9 cellular contexts compared by ENCODE assay signal in the genomic region with DNA sequence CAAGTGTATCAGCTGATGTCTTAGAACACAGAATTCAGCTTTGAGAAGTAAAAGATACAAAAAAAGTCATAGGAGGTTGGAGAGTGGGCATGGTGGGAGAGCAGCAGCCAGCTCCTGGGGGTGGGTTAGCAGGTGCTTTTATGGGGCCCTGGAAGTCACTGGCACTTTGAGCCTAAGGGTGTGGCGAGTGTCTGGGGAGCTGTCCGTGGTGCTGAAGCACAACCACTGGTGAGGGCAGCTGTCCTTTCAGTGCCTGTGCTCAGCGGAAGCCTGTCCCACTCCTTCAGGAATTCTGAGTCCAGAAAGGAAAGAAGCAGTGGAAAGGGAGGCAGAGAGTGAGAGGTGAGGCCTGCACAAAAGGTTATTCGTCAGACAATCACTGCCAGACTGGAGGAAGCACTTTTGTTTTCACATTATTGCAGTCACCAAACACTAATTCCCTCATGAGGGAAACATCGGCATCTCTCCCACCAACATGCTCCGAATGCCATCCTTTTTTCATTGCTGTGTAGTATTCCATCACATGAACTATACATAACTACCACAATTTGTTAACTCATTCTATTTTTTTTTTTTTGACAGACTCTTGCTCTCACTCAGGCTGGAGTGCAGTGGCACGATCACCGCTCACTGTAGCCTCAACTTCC. TPM values are rescaled to one million over a fixed set of nuclear protein-coding genes. Genes with fewer than 3 reads are reported as not detected.
DNase-seq lines count a peak whose midpoint lies in the region; ATAC-seq and TF ChIP-seq lines count a peak whose summit lies in the region.
"Had no signal": no experiment of that assay in that cellular context is flagged by ENCODE, and none has a peak within 500 bp of the region (broad histone marks: within the 10 kb centered on the region; RNA-seq: fewer than 3 reads in every experiment).

No MANE protein-coding gene starts in this region.

- POLR2A ChIA-PET in A673 (lab: Charles Lee; ENCODE audit: low non-redundant PET) = interaction anchor here (0.5 kb wide), 1 partner anchor 373 kb away, joined by 13 read pairs; no protein-coding TSS in a partner anchor

- H4K91ac ChIP-seq in neuronal stem cell (ENCODE audit: low read depth, low read length, poor library complexity) = no peak overlapping the region

- no peak overlapping the region for H4K8ac ChIP-seq in neuronal stem cell (ENCODE audit: low read depth, low read length)

- peaks cover 6% of the 10 kb centered on the region for H3K27me3 Mint-ChIP-seq in endothelial cell (ENCODE audit: unreplicated experiment)

- WGBS in neuronal stem cell (ENCODE audit: extremely low coverage in 2 of 2, insufficient read length in 2 of 2, insufficient replicate concordance in 1 of 2), 2 donors = no CpG with 5 or more reads among the region's 8 CpGs

- H3K4me1 ChIP-seq in A673 (ENCODE audit: insufficient read depth, low read length, poor library complexity, severe bottlenecking) = no peaks in the 10 kb centered on the region
- H3K4me1 ChIP-seq in neuronal stem cell (ENCODE audit: control insufficient read depth in 2 of 2, insufficient read depth in 1 of 2, low read depth in 1 of 2, low read length in 2 of 2) = peaks cover 0 to 12% of the 10 kb centered on the region in 2 donors
- H3K4me1 ChIP-seq: parathyroid adenoma had no signal

- H3K9me3 ChIP-seq in A673 (ENCODE audit: low read depth, low read length, poor library complexity, severe bottlenecking) (no peaks in the 10 kb centered on the region), neuronal stem cell (replicated peaks in 1 of 2; ENCODE audit: control insufficient read depth in 2 of 2, insufficient read depth in 1 of 2, low read depth in 1 of 2, low read length in 2 of 2) (no peaks in the 10 kb centered on the region)

- no peak overlapping the region for H3K4me2 ChIP-seq in neuronal stem cell (ENCODE audit: insufficient read depth, low read length, poor library complexity, severe bottlenecking)

- CTCF ChIA-PET in A673 (lab: Charles Lee) = no interaction called here

- H2BK5ac ChIP-seq in neuronal stem cell (ENCODE audit: low read length) = no peak overlapping the region

- no peak overlapping the region for H3K4ac ChIP-seq in neuronal stem cell (ENCODE audit: low read length)

- DNase-seq in A673 (ENCODE audit: low spot score) = peak; percentile 58
- DNase-seq in HuH-7 (ENCODE audit: low spot score) = peak; percentile 79
- peak; percentile 17 to 26 for DNase-seq in activated CD4-positive, alpha-beta T cell treated with anti-CD3 and anti-CD28 coated beads, Interleukin-2, amount 50 U/mL, for 24 hours (ENCODE audit: low read depth in 1 of 2, low spot score in 1 of 2)
- peak; percentile 74 for DNase-seq in endothelial cell (ENCODE audit: low spot score)
- DNase-seq in neuronal stem cell (ENCODE audit: low spot score) = peak; percentile 85
- DNase-seq in NCI-H510A (lab: John Stamatoyannopoulos, UW) = no peak
- DNase-seq in NCI-H748 treated with DMSO at 0.1 percent for 48 hours (lab: John Stamatoyannopoulos, UW) = no peak

- H2AK5ac ChIP-seq in neuronal stem cell (ENCODE audit: low read depth, low read length) = no peak overlapping the region

- no peak for ATAC-seq in GM19455 (IDR thresholded peaks at IDR 0.05; ENCODE audit: unreplicated experiment)

- H3K27ac ChIP-seq in A673 (ENCODE audit: low read depth, low read length, poor library complexity, severe bottlenecking) (no peak overlapping the region), neuronal stem cell (replicated peaks; ENCODE audit: low read length) (no peak overlapping the region)
- H3K27ac ChIP-seq: parathyroid adenoma had no signal

- no peak overlapping the region for H2BK12ac ChIP-seq in neuronal stem cell (ENCODE audit: low read length)

- H3K36me3 ChIP-seq in A673 (ENCODE audit: insufficient read depth, low read length, poor library complexity, severe bottlenecking) = no peaks in the 10 kb centered on the region
- H3K36me3 ChIP-seq in neuronal stem cell (replicated peaks in 1 of 2; ENCODE audit: control insufficient read depth in 2 of 2, insufficient read depth in 2 of 2, low read length in 2 of 2) = no peaks in the 10 kb centered on the region

- no peak overlapping the region for H2BK120ac ChIP-seq in neuronal stem cell (ENCODE audit: low read depth, low read length)

- no peaks in the 10 kb centered on the region for H3K36me3 Mint-ChIP-seq in endothelial cell (ENCODE audit: low read depth, unreplicated experiment)

- H3K79me1 ChIP-seq in neuronal stem cell (ENCODE audit: low read depth, low read length) = no peaks in the 10 kb centered on the region

- TF ChIP-seq CTCF in A673 (conservative IDR thresholded peaks at IDR 0.05; ENCODE audit: low read depth, low read length) (no peak), endothelial cell (IDR thresholded peaks at IDR 0.05; ENCODE audit: unreplicated experiment) (no peak)

- no peak overlapping the region for H3K14ac ChIP-seq in neuronal stem cell (ENCODE audit: low read length)

- H3K23ac ChIP-seq in neuronal stem cell (ENCODE audit: low read depth, low read length, poor library complexity) = no peak overlapping the region

- H3K9me3 Mint-ChIP-seq in endothelial cell (ENCODE audit: unreplicated experiment) = no peaks in the 10 kb centered on the region

- no peak overlapping the region for H3K9ac ChIP-seq in neuronal stem cell (ENCODE audit: low read depth, low read length, poor library complexity)
- H3K9ac ChIP-seq: parathyroid adenoma had no signal

- H3K27me3 ChIP-seq in A673 (replicated peaks; ENCODE audit: insufficient read depth, low read depth, low read length, poor library complexity) = peaks cover 41% of the 10 kb centered on the region
- peaks cover 0 to 18% (median 2%) of the 10 kb centered on the region in 3 experiments for H3K27me3 ChIP-seq in neuronal stem cell (ENCODE audit: control insufficient read depth in 3 of 3, insufficient read depth in 3 of 3, low read depth in 1 of 3, low read length in 3 of 3)

- H2BK15ac ChIP-seq in neuronal stem cell (ENCODE audit: low read length) = no peak overlapping the region

- intact Hi-C loops in A673 (cut with micrococcal nuclease; ENCODE audit: unreplicated experiment) = no loop called here

- no peak overlapping the region for H3K4me3 Mint-ChIP-seq in endothelial cell (ENCODE audit: unreplicated experiment)

- BruUV-seq in A673 (replicated peaks; lab: Mats Ljungman, UMichigan) = no TSS peak

- H3K4me1 Mint-ChIP-seq in endothelial cell (ENCODE audit: unreplicated experiment) = peaks cover 5% of the 10 kb centered on the region

- no peak overlapping the region for H3K18ac ChIP-seq in neuronal stem cell (ENCODE audit: low read length)

- no peak overlapping the region for H3K27ac Mint-ChIP-seq in endothelial cell (ENCODE audit: unreplicated experiment)

- no peak overlapping the region for H2AFZ ChIP-seq in neuronal stem cell (ENCODE audit: low read length)
- H2AFZ ChIP-seq: parathyroid adenoma had no signal

- H3K4me3 ChIP-seq in A673 (ENCODE audit: low read depth, low read length, poor library complexity, severe bottlenecking) (no peak overlapping the region), neuronal stem cell (ENCODE audit: low read length in 2 of 2) (no peak overlapping the region)

RNA-seq across cellular contexts. Expression of gene RAPGEF1, which starts 59.4 kb away (rescaled TPM):
- 56.4 and 61.5 TPM in 2 replicates for total RNA-seq in A673 (2021)
- total RNA-seq in endothelial cell (ENCODE audit: unreplicated experiment) = 226 TPM
- 34.5 TPM for polyA plus RNA-seq in neuronal stem cell (2013, experiment 1 of 2)
- polyA plus RNA-seq in neuronal stem cell (2013, experiment 2 of 2) = 33.7 TPM

Comparison
In these comparisons a context has a peak if more than half of its experiments do, and no peak if none do; other contexts are left out.
1. DNase-seq: peak in A673 (single experiment), HuH-7 (single experiment), activated CD4-positive, alpha-beta T cell treated with anti-CD3 and anti-CD28 coated beads, Interleukin-2, amount 50 U/mL, for 24 hours (2 of 2), endothelial cell (single experiment) and neuronal stem cell (single experiment); none in NCI-H510A (single experiment) and NCI-H748 treated with DMSO at 0.1 percent for 48 hours (single experiment).